Comparison of ENCODE assay signal across 1 cellular context in the genomic region with DNA sequence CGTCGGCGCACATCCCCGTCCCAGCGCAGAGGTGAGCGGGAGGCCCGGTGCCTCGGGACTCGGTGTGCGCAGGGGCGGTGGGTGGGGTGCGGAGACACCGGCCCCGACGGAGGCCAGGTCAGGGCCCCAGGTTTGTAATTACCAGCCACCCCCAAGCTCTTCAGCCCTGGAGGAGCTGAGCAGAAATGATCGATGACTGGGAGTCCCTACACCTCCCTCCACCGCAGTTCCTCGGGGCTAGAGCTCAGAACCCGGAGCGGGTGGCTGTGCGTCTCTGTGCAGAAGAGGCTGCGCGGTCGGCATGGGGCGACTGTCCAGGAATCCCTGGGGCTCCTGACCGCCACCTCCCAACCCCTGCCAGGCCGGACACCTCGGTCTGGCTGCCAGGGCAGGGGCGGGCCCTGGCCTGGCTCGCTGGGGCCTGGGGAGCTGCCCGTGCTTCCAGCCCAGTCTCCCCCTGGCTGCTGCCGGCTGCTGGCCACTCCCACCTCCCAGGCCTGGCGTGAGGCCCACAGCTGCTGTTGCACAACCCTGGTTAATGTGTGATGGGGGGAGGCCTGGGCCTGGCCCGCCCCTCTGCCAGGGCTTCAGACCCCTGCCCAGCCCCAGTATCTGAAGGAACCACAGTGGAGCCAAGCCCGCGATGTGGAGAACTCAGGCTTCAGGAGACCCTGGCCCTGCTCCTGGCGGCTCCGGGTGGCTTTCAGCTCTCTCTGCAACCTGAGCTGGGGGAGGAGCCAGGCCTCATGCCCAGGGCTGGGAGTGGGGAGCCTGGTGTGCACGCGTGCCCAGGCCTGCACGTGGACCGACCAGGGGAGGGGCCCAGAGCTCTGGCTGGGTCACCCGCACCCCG.
A peak's percentile ranks its signal among the peaks of the same experiment; 100 is the strongest.
TF ChIP-seq lines count a peak whose summit lies in the region.

No MANE protein-coding gene starts in this region.

TF ChIP-seq in K562, 482 proteins besides CTCF, POLR2A, EP300 and RAD21 (continued from another document and continues in another):
- TF ChIP-seq, protein P1, sequence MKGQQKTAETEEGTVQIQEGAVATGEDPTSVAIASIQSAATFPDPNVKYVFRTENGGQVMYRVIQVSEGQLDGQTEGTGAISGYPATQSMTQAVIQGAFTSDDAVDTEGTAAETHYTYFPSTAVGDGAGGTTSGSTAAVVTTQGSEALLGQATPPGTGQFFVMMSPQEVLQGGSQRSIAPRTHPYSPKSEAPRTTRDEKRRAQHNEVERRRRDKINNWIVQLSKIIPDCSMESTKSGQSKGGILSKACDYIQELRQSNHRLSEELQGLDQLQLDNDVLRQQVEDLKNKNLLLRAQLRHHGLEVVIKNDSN (CRISPR knock-in tag; IDR thresholded peaks at IDR 0.05): 0 out of 2 replicates have a peak, but pooled peaks have one; percentile 14
- TF ChIP-seq PML (IDR thresholded peaks at IDR 0.05; ENCODE audit: low read length) (no peak), ZFP1 (CRISPR knock-in tag; IDR thresholded peaks at IDR 0.05) (no peak), HES1 (IDR thresholded peaks at IDR 0.05; ENCODE audit: low read depth) (0 out of 2 replicates have a peak, but pooled peaks have one; percentile 18), MYC (IDR thresholded peaks at IDR 0.05; ENCODE audit: low read depth, low read length) (peak; percentile 71), MYC (CRISPR knock-in tag; IDR thresholded peaks at IDR 0.05; ENCODE audit: borderline replicate concordance, low read depth) (no peak), ZNF318 (IDR thresholded peaks at IDR 0.05; ENCODE audit: borderline replicate concordance in 1 of 2, low read depth in 1 of 2) (no peak), CREB1 (IDR thresholded peaks at IDR 0.05) (0 out of 2 replicates have a peak, but pooled peaks have one; percentile 32), CREB1 (CRISPR knock-in tag; IDR thresholded peaks at IDR 0.05) (no peak; the same call in 1 of the 2 replicates), ZNF740 (CRISPR knock-in tag; IDR thresholded peaks at IDR 0.05) (0 out of 2 replicates have a peak, but pooled peaks have one; percentile 59), ZNF740 (tag; IDR thresholded peaks at IDR 0.05) (0 out of 4 replicates have a peak, but pooled peaks of 1 of the 2 experiments have one; percentile 38), TSHZ1 (CRISPR knock-in tag; IDR thresholded peaks at IDR 0.05) (no peak), SIRT6 (IDR thresholded peaks at IDR 0.05; ENCODE audit: low read depth, low read length) (no peak), SREBF1 (IDR thresholded peaks at IDR 0.05; ENCODE audit: borderline replicate concordance, low read depth, low read length) (0 out of 2 replicates have a peak, but pooled peaks have one; percentile 16), CREM (IDR thresholded peaks at IDR 0.05; ENCODE audit: low read depth) (peak; percentile 24; the same call in 1 of the 2 replicates), CC2D1A (IDR thresholded peaks at IDR 0.05) (no peak), CEBPZ (IDR thresholded peaks at IDR 0.05; ENCODE audit: borderline replicate concordance, low read depth, low read length) (no peak), CEBPB (tag; IDR thresholded peaks at IDR 0.05) (peak; percentile 100), JUN (IDR thresholded peaks at IDR 0.05; ENCODE audit: borderline replicate concordance, low read depth, low read length) (no peak), JUN (CRISPR knock-in tag; IDR thresholded peaks at IDR 0.05; ENCODE audit: borderline replicate concordance) (peak; percentile 58; the same call in 1 of the 2 replicates), SRSF9 (IDR thresholded peaks at IDR 0.05; ENCODE audit: borderline replicate concordance, low read depth, low read length) (no peak), LEF1 (IDR thresholded peaks at IDR 0.05) (no peak), PHB (CRISPR knock-in tag; IDR thresholded peaks at IDR 0.05) (no peak), YY1 (IDR thresholded peaks at IDR 0.05; ENCODE audit: borderline replicate concordance in 1 of 3, control insufficient read depth in 1 of 3, extremely low read depth in 1 of 3, insufficient read depth in 3 of 3, insufficient read length in 1 of 3, insufficient replicate concordance in 2 of 3, low read depth in 1 of 3, low read length in 2 of 3) (peak in 1 of 3 experiments; percentile 10), TAF1 (IDR thresholded peaks at IDR 0.05; ENCODE audit: control insufficient read depth, extremely low read depth, insufficient read depth, low read length, severe bottlenecking) (peak; percentile 27), SMAD1 (IDR thresholded peaks at IDR 0.05; ENCODE audit: low read depth, low read length, partially characterized antibody) (peak; percentile 24), MEIS2 (IDR thresholded peaks at IDR 0.05; ENCODE audit: partially characterized antibody) (peak; percentile 51), ZFX (CRISPR knock-in tag; IDR thresholded peaks at IDR 0.05) (peak; percentile 77)
- TF ChIP-seq, protein P2, sequence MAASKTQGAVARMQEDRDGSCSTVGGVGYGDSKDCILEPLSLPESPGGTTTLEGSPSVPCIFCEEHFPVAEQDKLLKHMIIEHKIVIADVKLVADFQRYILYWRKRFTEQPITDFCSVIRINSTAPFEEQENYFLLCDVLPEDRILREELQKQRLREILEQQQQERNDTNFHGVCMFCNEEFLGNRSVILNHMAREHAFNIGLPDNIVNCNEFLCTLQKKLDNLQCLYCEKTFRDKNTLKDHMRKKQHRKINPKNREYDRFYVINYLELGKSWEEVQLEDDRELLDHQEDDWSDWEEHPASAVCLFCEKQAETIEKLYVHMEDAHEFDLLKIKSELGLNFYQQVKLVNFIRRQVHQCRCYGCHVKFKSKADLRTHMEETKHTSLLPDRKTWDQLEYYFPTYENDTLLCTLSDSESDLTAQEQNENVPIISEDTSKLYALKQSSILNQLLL (CRISPR knock-in tag; IDR thresholded peaks at IDR 0.05; ENCODE audit: borderline replicate concordance): no peak
- TF ChIP-seq, protein P3, sequence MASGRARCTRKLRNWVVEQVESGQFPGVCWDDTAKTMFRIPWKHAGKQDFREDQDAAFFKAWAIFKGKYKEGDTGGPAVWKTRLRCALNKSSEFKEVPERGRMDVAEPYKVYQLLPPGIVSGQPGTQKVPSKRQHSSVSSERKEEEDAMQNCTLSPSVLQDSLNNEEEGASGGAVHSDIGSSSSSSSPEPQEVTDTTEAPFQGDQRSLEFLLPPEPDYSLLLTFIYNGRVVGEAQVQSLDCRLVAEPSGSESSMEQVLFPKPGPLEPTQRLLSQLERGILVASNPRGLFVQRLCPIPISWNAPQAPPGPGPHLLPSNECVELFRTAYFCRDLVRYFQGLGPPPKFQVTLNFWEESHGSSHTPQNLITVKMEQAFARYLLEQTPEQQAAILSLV (tag; IDR thresholded peaks at IDR 0.05): peak; percentile 83
- TF ChIP-seq, protein P4, sequence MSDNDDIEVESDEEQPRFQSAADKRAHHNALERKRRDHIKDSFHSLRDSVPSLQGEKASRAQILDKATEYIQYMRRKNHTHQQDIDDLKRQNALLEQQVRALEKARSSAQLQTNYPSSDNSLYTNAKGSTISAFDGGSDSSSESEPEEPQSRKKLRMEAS (CRISPR knock-in tag; IDR thresholded peaks at IDR 0.05): peak; percentile 78
